Comparison of ENCODE assay signal across 8 cellular contexts in the genomic region with DNA sequence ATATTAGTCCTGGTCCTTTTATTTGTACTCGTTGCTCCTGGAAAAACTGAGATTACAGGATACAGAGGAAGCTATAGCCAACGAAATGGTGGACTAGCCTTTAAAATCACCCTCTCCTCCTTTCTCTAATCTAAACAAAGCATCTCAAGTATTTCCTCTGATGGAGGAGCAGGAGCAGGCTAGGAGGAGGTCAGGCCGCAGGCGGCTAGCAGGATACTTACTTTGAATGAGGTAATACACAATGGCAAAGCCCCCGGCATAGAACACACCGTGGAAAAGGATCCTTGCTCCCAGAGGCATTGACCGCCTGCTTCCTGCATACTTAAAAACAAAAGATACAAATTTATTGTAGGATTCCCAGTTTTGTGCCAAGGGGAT.
DNase-seq lines count a peak whose midpoint lies in the region.

No MANE protein-coding gene starts in this region.

- peaks cover 54% of the 10 kb centered on the region for H3K4me1 ChIP-seq in adipocyte (ENCODE audit: control insufficient read depth, insufficient read depth, low read length)

- H3K9ac ChIP-seq in adipocyte (ENCODE audit: low read length), result peak overlapping the region; percentile 87

- H3K36me3 ChIP-seq in adipocyte (ENCODE audit: control insufficient read depth, insufficient read depth, low read length, severe bottlenecking), result peaks cover 25% of the 10 kb centered on the region

- no peaks in the 10 kb centered on the region for H3K27me3 ChIP-seq in adipocyte (replicated peaks; ENCODE audit: control insufficient read depth, insufficient read depth, low read length)

- DNase-seq in NCI-H1092 treated with DMSO at 0.1 percent for 48 hours (lab: John Stamatoyannopoulos, UW), result peak; percentile 41
- no peak for DNase-seq in NCI-H1092 (lab: John Stamatoyannopoulos, UW)
- DNase-seq in adipocyte (ENCODE audit: low read depth), result peak; percentile 73
- peak; percentile 55 for DNase-seq in iPS-NIHi11 (ENCODE audit: low spot score)
- DNase-seq in superior temporal gyrus (ENCODE audit: extremely low spot score), result peak; percentile 25
- DNase-seq in AML-193 (lab: John Stamatoyannopoulos, UW), result no peak
- no peak for DNase-seq in NCI-H146 (lab: John Stamatoyannopoulos, UW)
- no peak for DNase-seq in ureter (ENCODE audit: low spot score)

- H3K9me3 ChIP-seq in adipocyte (ENCODE audit: control insufficient read depth, low read length), result no peaks in the 10 kb centered on the region

- peak overlapping the region; percentile 73 for H3K4me3 ChIP-seq in adipocyte (ENCODE audit: low read length)

Comparison
In these comparisons a context has a peak if more than half of its experiments do, and no peak if none do; other contexts are left out.
1. DNase-seq: peak in NCI-H1092 treated with DMSO at 0.1 percent for 48 hours (single experiment), adipocyte (single experiment), iPS-NIHi11 (single experiment) and superior temporal gyrus (single experiment); none in NCI-H1092 (single experiment), AML-193 (0 of 2), NCI-H146 (single experiment) and ureter (single experiment).